ENCODE assay signal across 1 cellular context in the genomic region with DNA sequence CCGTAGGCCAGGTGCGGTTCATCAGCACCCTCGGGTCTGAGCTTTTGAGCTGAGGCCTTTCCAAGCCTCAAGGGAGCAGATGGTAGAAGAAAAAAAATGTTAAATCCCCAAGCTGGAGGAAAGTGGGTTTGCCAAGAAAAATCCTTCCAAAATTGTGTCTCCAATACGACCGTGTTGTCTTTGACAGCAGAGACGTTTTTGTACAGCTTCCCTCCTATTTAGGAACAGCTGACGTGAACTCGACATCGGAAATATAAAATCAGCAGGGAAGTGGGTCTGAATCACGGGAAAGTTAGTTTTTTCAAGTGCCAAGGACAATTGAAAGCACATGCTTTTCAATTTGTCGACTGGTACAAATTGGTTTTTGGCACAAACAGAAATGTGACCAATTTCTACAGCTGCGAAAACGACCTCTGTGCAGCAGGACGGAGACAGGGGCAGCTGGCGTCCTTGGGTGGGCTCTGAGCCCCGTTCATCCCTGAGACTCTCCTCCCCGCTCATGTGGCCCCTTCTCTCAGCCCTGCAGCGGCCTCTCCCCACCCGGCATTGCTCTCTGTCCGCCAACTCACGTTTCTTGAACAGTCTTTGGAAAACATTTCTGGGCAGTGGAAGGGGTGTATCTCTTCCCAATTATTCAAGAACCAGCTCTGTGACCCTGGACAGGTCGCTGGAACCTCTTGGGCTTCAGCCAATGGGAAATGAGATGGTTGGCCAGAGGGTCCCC.
TF ChIP-seq lines count a peak whose summit lies in the region.

No MANE protein-coding gene starts in this region.

TF ChIP-seq in endothelial cell of umbilical vein, 7 proteins besides CTCF, POLR2A, EP300 and RAD21 (continued from another document):
- TF ChIP-seq MYC (IDR thresholded peaks at IDR 0.05; ENCODE audit: low read depth, low read length) = no peak
